ENCODE assay signal across 27 cellular contexts in the genomic region with DNA sequence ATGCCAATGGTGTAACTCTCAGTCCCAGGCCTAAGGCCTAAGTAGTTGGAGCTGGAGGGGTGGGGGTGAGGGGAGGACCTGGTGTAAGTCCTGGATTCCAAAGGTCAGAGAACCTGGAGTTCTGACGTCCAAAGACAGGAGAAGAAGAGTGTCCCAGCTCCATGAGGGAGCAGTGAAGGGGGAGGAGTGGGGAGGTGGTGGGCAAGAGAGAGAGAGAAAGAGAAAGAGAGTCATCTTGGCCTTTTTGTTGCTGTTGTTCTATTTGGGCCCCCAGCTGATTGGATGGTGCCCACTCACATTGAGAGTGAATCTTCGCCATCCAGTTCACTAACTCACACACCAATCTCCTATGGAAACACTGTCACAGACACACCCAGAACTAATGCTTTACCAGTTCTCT.
"Had no signal": no experiment of that assay in that cellular context is flagged by ENCODE, and none has a peak within 500 bp of the region (broad histone marks: within the 10 kb centered on the region; RNA-seq: fewer than 3 reads in every experiment).

No MANE protein-coding gene starts in this region.

- H3K4me1 ChIP-seq: foreskin keratinocyte, gastroesophageal sphincter had no signal

- H3K27ac ChIP-seq: ascending aorta, breast epithelium, esophagus muscularis mucosa, foreskin keratinocyte, gastroesophageal sphincter had no signal

- H3K4me3 ChIP-seq: ascending aorta, breast epithelium, esophagus muscularis mucosa, gastroesophageal sphincter had no signal

- H3K9me3 ChIP-seq: breast epithelium had no signal

- DNase-seq: activated CD4-positive, alpha-beta memory T cell treated with anti-CD3 and anti-CD28 coated beads, Interleukin-2, amount 10 ng/mL, durations not matched to agents 7 days and 5 days; activated CD4-positive, alpha-beta T cell treated with anti-CD3 and anti-CD28 coated beads for 1 hour; activated CD4-positive, alpha-beta T cell treated with anti-CD3 and anti-CD28 coated beads for 4 hours; activated CD4-positive, alpha-beta T cell treated with anti-CD3 and anti-CD28 coated beads, Interleukin-2, amount 10 ng/mL, durations not matched to agents 7 days and 5 days; activated CD4-positive, alpha-beta T cell treated with anti-CD3 and anti-CD28 coated beads, Interleukin-2, amount 50 U/mL, for 4 hours; activated CD4-positive, CD25-positive, alpha-beta regulatory T cell; activated CD8-positive, alpha-beta memory T cell treated with anti-CD3 and anti-CD28 coated beads, Interleukin-2, amount 50 U/mL, for 48 hours; activated gamma-delta T cell; activated naive CD4-positive, alpha-beta T cell; activated naive CD4-positive, alpha-beta T cell treated with anti-CD3 and anti-CD28 coated beads, Interleukin-2, amount 10 ng/mL, durations not matched to agents 7 days and 5 days; activated naive CD8-positive, alpha-beta T cell treated with anti-CD3 and anti-CD28 coated beads, Interleukin-2, amount 10 ng/mL, durations not matched to agents 7 days and 5 days; activated T-cell treated with anti-CD3 and anti-CD28 coated beads for 4 hours; activated T-cell treated with anti-CD3 and anti-CD28 coated beads, Interleukin-2, amount 50 U/mL, for 24 hours; activated T-cell treated with anti-CD3 and anti-CD28 coated beads, Interleukin-2, amount 50 U/mL, for 72 hours; cortex of kidney; dermis blood vessel endothelial cell; effector CD4-positive, alpha-beta T cell; effector memory CD8-positive, alpha-beta T cell; erythroblast; foreskin keratinocyte; T-helper 2 cell; T-helper 9 cell had no signal

- H3K27me3 ChIP-seq: ascending aorta, breast epithelium, esophagus muscularis mucosa, foreskin keratinocyte, gastroesophageal sphincter had no signal

- H3K36me3 ChIP-seq: ascending aorta, breast epithelium had no signal

- ATAC-seq: activated naive CD4-positive, alpha-beta T cell treated with anti-CD3 and anti-CD28 coated beads, Interleukin-2, amount 50 U/mL, for 72 hours; activated T-cell treated with anti-CD3 and anti-CD28 coated beads, Interleukin-2, amount 50 U/mL, for 72 hours; effector memory CD8-positive, alpha-beta T cell; foreskin keratinocyte; gastroesophageal sphincter had no signal
